ENCODE assay signal across 19 cellular contexts in the genomic region with DNA sequence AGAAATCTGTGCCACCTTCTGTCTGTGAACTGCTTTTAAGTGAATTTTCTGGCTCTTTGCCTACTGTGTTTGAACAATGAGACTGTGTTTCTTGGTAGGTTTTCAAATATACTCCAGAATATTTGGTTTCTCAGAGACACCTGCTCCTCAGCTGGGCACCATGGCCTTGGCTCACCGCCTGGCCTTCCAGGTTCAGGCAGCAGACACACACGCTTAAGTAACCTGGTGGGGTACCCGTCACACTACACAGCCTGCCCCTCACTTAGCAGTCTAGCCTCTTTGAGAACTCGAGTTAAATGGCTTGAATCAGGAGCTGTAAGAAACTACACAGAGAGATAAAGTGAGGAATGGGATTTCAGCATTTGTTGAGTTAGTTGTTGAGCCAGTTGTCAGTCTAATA.
DNase-seq lines count a peak whose midpoint lies in the region; ATAC-seq lines count a peak whose summit lies in the region.
"Had no signal": no experiment of that assay in that cellular context is flagged by ENCODE, and none has a peak within 500 bp of the region (broad histone marks: within the 10 kb centered on the region; RNA-seq: fewer than 3 reads in every experiment).

No MANE protein-coding gene starts in this region.

- ATAC-seq in stimulated activated memory B cell treated with anti-CD40 and anti-IgM and Interleukin-4, amounts not matched to agents 10 μg/mL and 1 μg/mL and 100 μg/mL, for 72 hours = peak; percentile 52
- ATAC-seq in stimulated activated naive CD8-positive, alpha-beta T cell treated with anti-CD3 and anti-CD28 coated beads, Interleukin-15, Interleukin-2, amounts not matched to agents 100 U/mL and 50 U/mL, for 24 hours = no peak
- no peak for ATAC-seq in HG02852 (IDR thresholded peaks at IDR 0.05; ENCODE audit: unreplicated experiment)
- ATAC-seq: GM12878, GM23338, HCT116, PC-3 had no signal

- H3K27ac Mint-ChIP-seq in stimulated activated memory B cell treated with anti-CD40 and anti-IgM and Interleukin-4, amounts not matched to agents 10 μg/mL and 1 μg/mL and 100 μg/mL, for 72 hours = no peak overlapping the region
- H3K27ac Mint-ChIP-seq: CD14-positive monocyte, GM23338 had no signal

- no peaks in the 10 kb centered on the region for H3K4me1 Mint-ChIP-seq in stimulated activated memory B cell treated with anti-CD40 and anti-IgM and Interleukin-4, amounts not matched to agents 10 μg/mL and 1 μg/mL and 100 μg/mL, for 72 hours
- H3K4me1 Mint-ChIP-seq: CD14-positive monocyte, GM23338 had no signal

- DNase-seq in DMS 273 (lab: John Stamatoyannopoulos, UW; ENCODE audit: unreplicated experiment) = peak; percentile 57
- no peak for DNase-seq in DMS 273 treated with DMSO at 0.1 percent for 48 hours (lab: John Stamatoyannopoulos, UW)
- DNase-seq in NCI-H2081 treated with DMSO at 0.1 percent for 48 hours (lab: John Stamatoyannopoulos, UW) = peak; percentile 84
- DNase-seq in NCI-H2196 treated with DMSO at 0.1 percent for 48 hours (lab: John Stamatoyannopoulos, UW; ENCODE audit: unreplicated experiment) = peak; percentile 34
- no peak for DNase-seq in stimulated activated CD4-positive, alpha-beta T cell treated with anti-CD3 and anti-CD28 coated beads, Interleukin-1b, Interleukin-23, amount 100 ng/mL, for 48 hours
- DNase-seq in stimulated activated naive CD8-positive, alpha-beta T cell treated with anti-CD3 and anti-CD28 coated beads, Interleukin-15, Interleukin-2, amounts not matched to agents 100 U/mL and 50 U/mL, for 24 hours = no peak
- DNase-seq: NCI-H1436, NCI-H1930, NCI-H510A, NCI-H774, PC-3, RPMI8226, T-helper 1 cell had no signal

- H3K4me3 Mint-ChIP-seq in stimulated activated memory B cell treated with anti-CD40 and anti-IgM and Interleukin-4, amounts not matched to agents 10 μg/mL and 1 μg/mL and 100 μg/mL, for 72 hours = no peak overlapping the region
- H3K4me3 Mint-ChIP-seq: CD14-positive monocyte, GM23338 had no signal

- H3K9me3 Mint-ChIP-seq in stimulated activated memory B cell treated with anti-CD40 and anti-IgM and Interleukin-4, amounts not matched to agents 10 μg/mL and 1 μg/mL and 100 μg/mL, for 72 hours = no peaks in the 10 kb centered on the region
- H3K9me3 Mint-ChIP-seq: GM23338 had no signal

- no peaks in the 10 kb centered on the region for H3K36me3 Mint-ChIP-seq in stimulated activated memory B cell treated with anti-CD40 and anti-IgM and Interleukin-4, amounts not matched to agents 10 μg/mL and 1 μg/mL and 100 μg/mL, for 72 hours
- H3K36me3 Mint-ChIP-seq: CD14-positive monocyte had no signal

- no peaks in the 10 kb centered on the region for H3K27me3 Mint-ChIP-seq in stimulated activated memory B cell treated with anti-CD40 and anti-IgM and Interleukin-4, amounts not matched to agents 10 μg/mL and 1 μg/mL and 100 μg/mL, for 72 hours

Comparison
In these comparisons a context has a peak if more than half of its experiments do, and no peak if none do; other contexts are left out.
1. DNase-seq: peak in DMS 273 (single experiment), NCI-H2081 treated with DMSO at 0.1 percent for 48 hours (single experiment) and NCI-H2196 treated with DMSO at 0.1 percent for 48 hours (single experiment); none in DMS 273 treated with DMSO at 0.1 percent for 48 hours (single experiment), stimulated activated CD4-positive, alpha-beta T cell treated with anti-CD3 and anti-CD28 coated beads, Interleukin-1b, Interleukin-23, amount 100 ng/mL, for 48 hours (single experiment) and stimulated activated naive CD8-positive, alpha-beta T cell treated with anti-CD3 and anti-CD28 coated beads, Interleukin-15, Interleukin-2, amounts not matched to agents 100 U/mL and 50 U/mL, for 24 hours (single experiment).